In genomic region chr17:77801545-77802332, GRCh38 we compare ENCODE assay signal across 1 cellular context.
TF ChIP-seq lines count a peak whose summit lies in the region.

No MANE protein-coding gene starts in this region.

TF ChIP-seq in WTC11, 78 proteins besides CTCF, POLR2A, EP300 and RAD21 (continued from another document):
- TF ChIP-seq ZNF263 (CRISPR knock-in tag; IDR thresholded peaks at IDR 0.05; ENCODE audit: low read depth) (no peak), MLX (CRISPR knock-in tag; IDR thresholded peaks at IDR 0.05) (no peak), ZNF671 (CRISPR knock-in tag; IDR thresholded peaks at IDR 0.05) (no peak), ARID4B (CRISPR knock-in tag; IDR thresholded peaks at IDR 0.05; ENCODE audit: borderline replicate concordance) (no peak), FOXJ3 (CRISPR knock-in tag; IDR thresholded peaks at IDR 0.05; ENCODE audit: borderline replicate concordance) (no peak)
TF ChIP-seq in WTC11: peak in this region for 1.
